In genomic region chr2:72140621-72140960, GRCh38 we compare ENCODE assay signal across 16 cellular contexts. TPM values are rescaled to one million over a fixed set of nuclear protein-coding genes. Genes with fewer than 3 reads are reported as not detected.
A peak's percentile ranks its signal among the peaks of the same experiment; 100 is the strongest.
DNase-seq lines count a peak whose midpoint lies in the region; TF ChIP-seq lines count a peak whose summit lies in the region.
"Had no signal": no experiment of that assay in that cellular context is flagged by ENCODE, and none has a peak within 500 bp of the region (broad histone marks: within the 10 kb centered on the region; RNA-seq: fewer than 3 reads in every experiment).

No MANE protein-coding gene starts in this region.

- peak; percentile 14 for DNase-seq in activated naive CD4-positive, alpha-beta T cell treated with anti-CD3 and anti-CD28 coated beads, Interleukin-2, amount 10 ng/mL, durations not matched to agents 7 days and 5 days
- no peak for DNase-seq in activated naive CD4-positive, alpha-beta T cell treated with Interleukin-2 at 50 U/mL for 16 hours
- DNase-seq in chondrocyte (ENCODE audit: low spot score) = peak; percentile 69
- DNase-seq in neuronal stem cell (ENCODE audit: low spot score) = no peak
- DNase-seq in type B pancreatic cell (ENCODE audit: extremely low spot score, unreplicated experiment) = peak; percentile 47
- DNase-seq in SKM-1 (lab: John Stamatoyannopoulos, UW; ENCODE audit: unreplicated experiment) = no peak
- no peak for DNase-seq in stimulated activated CD4-positive, alpha-beta T cell treated with anti-CD3 and anti-CD28 coated beads, Interleukin-15, amount 100 ng/mL, for 24 hours
- no peak for DNase-seq in activated T-helper 2 cell treated with anti-CD3 and anti-CD28 coated beads, Interferon-gamma antibody, Interleukin-2, Interleukin-4, amounts not matched to agents 10 μg/mL and 5 μg/mL and 100 μg/mL, durations not matched to agents 14 hours and 24 hours and 36 hours (ENCODE audit: low spot score)
- DNase-seq: GF-D8, MV-4-11, NCI-H1436 treated with DMSO at 0.1 percent for 48 hours, NCI-H2029 treated with DMSO at 0.1 percent for 48 hours, NCI-H510A, NCI-H774 had no signal

- no peak overlapping the region for H4K91ac ChIP-seq in neuronal stem cell (ENCODE audit: low read depth, low read length, poor library complexity)

- H2AK5ac ChIP-seq in neuronal stem cell (ENCODE audit: low read depth, low read length) = peak overlapping the region; percentile 91

- peak overlapping the region; percentile 10 for H2BK120ac ChIP-seq in neuronal stem cell (ENCODE audit: low read depth, low read length)

- peaks cover 52% of the 10 kb centered on the region for H3K27me3 Mint-ChIP-seq in activated naive CD4-positive, alpha-beta T cell treated with anti-CD3 and anti-CD28 coated beads, Interleukin-2, amount 10 ng/mL, durations not matched to agents 7 days and 5 days
- H3K27me3 Mint-ChIP-seq in chondrocyte (ENCODE audit: low read depth) (peaks cover 4% of the 10 kb centered on the region), type B pancreatic cell (peaks cover 28% of the 10 kb centered on the region)
- H3K27me3 Mint-ChIP-seq in activated T-helper 2 cell treated with anti-CD3 and anti-CD28 coated beads, Interferon-gamma antibody, Interleukin-2, Interleukin-4, amounts not matched to agents 10 μg/mL and 5 μg/mL and 100 μg/mL, durations not matched to agents 14 hours and 24 hours and 36 hours (ENCODE audit: low read depth) = peaks cover 22% of the 10 kb centered on the region

- H3K23ac ChIP-seq in neuronal stem cell (ENCODE audit: low read depth, low read length, poor library complexity) = no peak overlapping the region

- TF ChIP-seq CTCF in chondrocyte (IDR thresholded peaks at IDR 0.05) (no peak), type B pancreatic cell (conservative IDR thresholded peaks at IDR 0.05) (no peak)

- no peak overlapping the region for H3K4me3 Mint-ChIP-seq in activated naive CD4-positive, alpha-beta T cell treated with anti-CD3 and anti-CD28 coated beads, Interleukin-2, amount 10 ng/mL, durations not matched to agents 7 days and 5 days
- H3K4me3 Mint-ChIP-seq in chondrocyte (ENCODE audit: unreplicated experiment) (no peak overlapping the region), type B pancreatic cell (no peak overlapping the region)
- H3K4me3 Mint-ChIP-seq in activated T-helper 2 cell treated with anti-CD3 and anti-CD28 coated beads, Interferon-gamma antibody, Interleukin-2, Interleukin-4, amounts not matched to agents 10 μg/mL and 5 μg/mL and 100 μg/mL, durations not matched to agents 14 hours and 24 hours and 36 hours (ENCODE audit: low read depth) = no peak overlapping the region
- H3K4me3 Mint-ChIP-seq: GM23338 had no signal

- H3K79me1 ChIP-seq in neuronal stem cell (ENCODE audit: low read depth, low read length) = no peaks in the 10 kb centered on the region

- CTCF ChIA-PET in activated naive CD4-positive, alpha-beta T cell treated with anti-CD3 and anti-CD28 coated beads, Interleukin-2, amount 10 ng/mL, durations not matched to agents 7 days and 5 days (lab: Charles Lee) = no interaction called here

- no peak overlapping the region for H3K4ac ChIP-seq in neuronal stem cell (ENCODE audit: low read length)

- no peak overlapping the region for H3K27ac ChIP-seq in neuronal stem cell (replicated peaks; ENCODE audit: low read length)

- intact Hi-C loops in activated T-helper 2 cell treated with anti-CD3 and anti-CD28 coated beads, Interferon-gamma antibody, Interleukin-2, Interleukin-4, amounts not matched to agents 10 μg/mL and 5 μg/mL and 100 μg/mL, durations not matched to agents 14 hours and 24 hours and 36 hours (cut with micrococcal nuclease) = no loop called here

- peaks cover 2 to 4% of the 10 kb centered on the region in 2 donors for H3K9me3 ChIP-seq in neuronal stem cell (replicated peaks in 1 of 2; ENCODE audit: control insufficient read depth in 2 of 2, insufficient read depth in 1 of 2, low read depth in 1 of 2, low read length in 2 of 2)

- no peak overlapping the region for H3K4me3 ChIP-seq in neuronal stem cell (ENCODE audit: low read length in 2 of 2)
- H3K4me3 ChIP-seq: GM23338, K562 had no signal

- no peak overlapping the region for H3K14ac ChIP-seq in neuronal stem cell (ENCODE audit: low read length)

- no peak overlapping the region for H2AFZ ChIP-seq in neuronal stem cell (ENCODE audit: low read length)
- H2AFZ ChIP-seq: GM23338 had no signal

- no peak overlapping the region for H2BK5ac ChIP-seq in neuronal stem cell (ENCODE audit: low read length)

- no peaks in the 10 kb centered on the region for H3K36me3 Mint-ChIP-seq in activated naive CD4-positive, alpha-beta T cell treated with anti-CD3 and anti-CD28 coated beads, Interleukin-2, amount 10 ng/mL, durations not matched to agents 7 days and 5 days
- H3K36me3 Mint-ChIP-seq in chondrocyte (ENCODE audit: low read depth) (no peaks in the 10 kb centered on the region), type B pancreatic cell (no peaks in the 10 kb centered on the region)
- H3K36me3 Mint-ChIP-seq in activated T-helper 2 cell treated with anti-CD3 and anti-CD28 coated beads, Interferon-gamma antibody, Interleukin-2, Interleukin-4, amounts not matched to agents 10 μg/mL and 5 μg/mL and 100 μg/mL, durations not matched to agents 14 hours and 24 hours and 36 hours (ENCODE audit: low read depth) = no peaks in the 10 kb centered on the region

- H3K9me3 Mint-ChIP-seq in activated naive CD4-positive, alpha-beta T cell treated with anti-CD3 and anti-CD28 coated beads, Interleukin-2, amount 10 ng/mL, durations not matched to agents 7 days and 5 days = no peaks in the 10 kb centered on the region
- H3K9me3 Mint-ChIP-seq in chondrocyte (ENCODE audit: low read depth) = no peaks in the 10 kb centered on the region
- no peaks in the 10 kb centered on the region for H3K9me3 Mint-ChIP-seq in type B pancreatic cell
- no peaks in the 10 kb centered on the region for H3K9me3 Mint-ChIP-seq in activated T-helper 2 cell treated with anti-CD3 and anti-CD28 coated beads, Interferon-gamma antibody, Interleukin-2, Interleukin-4, amounts not matched to agents 10 μg/mL and 5 μg/mL and 100 μg/mL, durations not matched to agents 14 hours and 24 hours and 36 hours
- H3K9me3 Mint-ChIP-seq: GM23338 had no signal

- H2BK15ac ChIP-seq in neuronal stem cell (ENCODE audit: low read length) = no peak overlapping the region

- H3K4me1 Mint-ChIP-seq in activated naive CD4-positive, alpha-beta T cell treated with anti-CD3 and anti-CD28 coated beads, Interleukin-2, amount 10 ng/mL, durations not matched to agents 7 days and 5 days = peaks cover 7% of the 10 kb centered on the region
- H3K4me1 Mint-ChIP-seq in chondrocyte (ENCODE audit: low read depth) (peaks cover 28% of the 10 kb centered on the region), type B pancreatic cell (ENCODE audit: unreplicated experiment) (peaks cover 8% of the 10 kb centered on the region)
- peaks cover 2% of the 10 kb centered on the region for H3K4me1 Mint-ChIP-seq in activated T-helper 2 cell treated with anti-CD3 and anti-CD28 coated beads, Interferon-gamma antibody, Interleukin-2, Interleukin-4, amounts not matched to agents 10 μg/mL and 5 μg/mL and 100 μg/mL, durations not matched to agents 14 hours and 24 hours and 36 hours (ENCODE audit: low read depth)

- H3K9ac ChIP-seq in neuronal stem cell (ENCODE audit: low read depth, low read length, poor library complexity) = no peak overlapping the region

- H4K8ac ChIP-seq in neuronal stem cell (ENCODE audit: low read depth, low read length) = no peak overlapping the region

- H3K27me3 ChIP-seq in neuronal stem cell (ENCODE audit: control insufficient read depth in 3 of 3, insufficient read depth in 3 of 3, low read depth in 1 of 3, low read length in 3 of 3) = peaks cover 8 to 76% (median 40%) of the 10 kb centered on the region in 3 experiments

- no peak overlapping the region for H3K18ac ChIP-seq in neuronal stem cell (ENCODE audit: low read length)

- no peak overlapping the region for H3K27ac Mint-ChIP-seq in activated naive CD4-positive, alpha-beta T cell treated with anti-CD3 and anti-CD28 coated beads, Interleukin-2, amount 10 ng/mL, durations not matched to agents 7 days and 5 days
- no peak overlapping the region for H3K27ac Mint-ChIP-seq in chondrocyte (ENCODE audit: unreplicated experiment)
- no peak overlapping the region for H3K27ac Mint-ChIP-seq in type B pancreatic cell
- H3K27ac Mint-ChIP-seq in activated T-helper 2 cell treated with anti-CD3 and anti-CD28 coated beads, Interferon-gamma antibody, Interleukin-2, Interleukin-4, amounts not matched to agents 10 μg/mL and 5 μg/mL and 100 μg/mL, durations not matched to agents 14 hours and 24 hours and 36 hours = no peak overlapping the region
- H3K27ac Mint-ChIP-seq: GM23338 had no signal

- H3K4me1 ChIP-seq in neuronal stem cell (ENCODE audit: control insufficient read depth in 2 of 2, insufficient read depth in 1 of 2, low read depth in 1 of 2, low read length in 2 of 2) = peaks cover 20 to 48% of the 10 kb centered on the region in 2 donors

- H2BK12ac ChIP-seq in neuronal stem cell (ENCODE audit: low read length) = no peak overlapping the region

- whole genome bisulfite sequencing in neuronal stem cell (ENCODE audit: extremely low coverage in 2 of 2, insufficient read length in 2 of 2, insufficient replicate concordance in 1 of 2), 2 donors = no CpG with 5 or more reads among the region's 4 CpGs

- H3K36me3 ChIP-seq in neuronal stem cell (replicated peaks in 1 of 2; ENCODE audit: control insufficient read depth in 2 of 2, insufficient read depth in 2 of 2, low read length in 2 of 2) = no peaks in the 10 kb centered on the region

- no peak overlapping the region for H3K4me2 ChIP-seq in neuronal stem cell (ENCODE audit: insufficient read depth, low read length, poor library complexity, severe bottlenecking)
- H3K4me2 ChIP-seq: GM23338 had no signal

RNA-seq across cellular contexts. Expression of gene CYP26B1, which starts 7.1 kb away (rescaled TPM):
- total RNA-seq in chondrocyte (2.7 to 4.9 TPM (median 4.7 TPM) in 3 replicates), type B pancreatic cell (ENCODE audit: low replicate concordance) (5.4 and 23.6 TPM in 2 replicates)
- 1.0 TPM for polyA plus RNA-seq in neuronal stem cell (2013, experiment 1 of 2)
- 0.68 TPM for polyA plus RNA-seq in neuronal stem cell (2013, experiment 2 of 2)
- total RNA-seq in activated T-helper 2 cell treated with anti-CD3 and anti-CD28 coated beads, Interferon-gamma antibody, Interleukin-2, Interleukin-4, amounts not matched to agents 10 μg/mL and 5 μg/mL and 100 μg/mL, durations not matched to agents 14 hours and 24 hours and 36 hours = not detected in 2 replicates

Comparison
In these comparisons a context has a peak if more than half of its experiments do, and no peak if none do; other contexts are left out.
1. DNase-seq: peak in activated naive CD4-positive, alpha-beta T cell treated with anti-CD3 and anti-CD28 coated beads, Interleukin-2, amount 10 ng/mL, durations not matched to agents 7 days and 5 days (single experiment), chondrocyte (single experiment) and type B pancreatic cell (single experiment); none in activated naive CD4-positive, alpha-beta T cell treated with Interleukin-2 at 50 U/mL for 16 hours (single experiment), neuronal stem cell (single experiment), SKM-1 (single experiment), stimulated activated CD4-positive, alpha-beta T cell treated with anti-CD3 and anti-CD28 coated beads, Interleukin-15, amount 100 ng/mL, for 24 hours (single experiment) and activated T-helper 2 cell treated with anti-CD3 and anti-CD28 coated beads, Interferon-gamma antibody, Interleukin-2, Interleukin-4, amounts not matched to agents 10 μg/mL and 5 μg/mL and 100 μg/mL, durations not matched to agents 14 hours and 24 hours and 36 hours (single experiment).